In genomic region chr11:87114093-87114492, GRCh38 we compare ENCODE assay signal across 17 cellular contexts.
"Had no signal": no experiment of that assay in that cellular context is flagged by ENCODE, and none has a peak within 500 bp of the region (broad histone marks: within the 10 kb centered on the region; RNA-seq: fewer than 3 reads in every experiment).

No MANE protein-coding gene starts in this region.

- H3K27me3 Mint-ChIP-seq: activated naive CD8-positive, alpha-beta T cell treated with anti-CD3 and anti-CD28 coated beads, Interleukin-2, amount 50 U/mL, for 24 hours; stimulated activated naive B cell treated with anti-CD40 and anti-IgM and Interleukin-4, amounts not matched to agents 10 μg/mL and 1 μg/mL and 100 μg/mL, for 72 hours; type B pancreatic cell had no signal

- H3K9me3 Mint-ChIP-seq: natural killer cell; T-helper 1 cell treated with Interleukin-12 subunit alpha and Interleukin-12 subunit beta and Interleukin-4 antibody, amounts not matched to agents 30 μg/mL and 1 μg/mL, for 36 hours; WTC11 had no signal

- H3K4me1 Mint-ChIP-seq: activated naive CD8-positive, alpha-beta T cell treated with anti-CD3 and anti-CD28 coated beads, Interleukin-2, amount 50 U/mL, for 24 hours had no signal

- ATAC-seq: activated CD8-positive, alpha-beta T cell treated with anti-CD3 and anti-CD28 coated beads, Interleukin-2, amount 10 ng/mL, durations not matched to agents 7 days and 5 days; activated naive CD8-positive, alpha-beta T cell treated with anti-CD3 and anti-CD28 coated beads, Interleukin-2, amount 50 U/mL, for 24 hours; mucosa of descending colon; natural killer cell; sciatic nerve; stimulated activated naive B cell treated with anti-CD40 and anti-IgM and Interleukin-4, amounts not matched to agents 10 μg/mL and 1 μg/mL and 100 μg/mL, for 72 hours; WTC11 had no signal

- H3K36me3 Mint-ChIP-seq: natural killer cell, WTC11 had no signal

- H3K27ac Mint-ChIP-seq: activated CD8-positive, alpha-beta T cell treated with anti-CD3 and anti-CD28 coated beads, Interleukin-2, amount 10 ng/mL, durations not matched to agents 7 days and 5 days; activated naive CD8-positive, alpha-beta T cell treated with anti-CD3 and anti-CD28 coated beads, Interleukin-2, amount 50 U/mL, for 24 hours; stimulated activated naive B cell treated with anti-CD40 and anti-IgM and Interleukin-4, amounts not matched to agents 10 μg/mL and 1 μg/mL and 100 μg/mL, for 72 hours; T-helper 1 cell treated with Interleukin-12 subunit alpha and Interleukin-12 subunit beta and Interleukin-4 antibody, amounts not matched to agents 30 μg/mL and 1 μg/mL, for 36 hours; type B pancreatic cell; WTC11 had no signal

- DNase-seq: activated CD4-positive, alpha-beta T cell treated with anti-CD3 and anti-CD28 coated beads for 48 hours; activated CD8-positive, alpha-beta T cell treated with anti-CD3 and anti-CD28 coated beads, Interleukin-2, amount 10 ng/mL, durations not matched to agents 7 days and 5 days; activated naive CD4-positive, alpha-beta T cell treated with Interleukin-2 at 50 U/mL for 16 hours; activated naive CD8-positive, alpha-beta T cell treated with anti-CD3 and anti-CD28 coated beads, Interleukin-2, amount 50 U/mL, for 24 hours; brain microvascular endothelial cell; hippocampal formation; mucosa of descending colon; natural killer cell; spleen; stimulated activated CD4-positive, alpha-beta T cell treated with anti-CD3 and anti-CD28 coated beads, Interleukin-1b, Interleukin-23, amount 100 ng/mL, for 48 hours; stimulated activated naive B cell treated with anti-CD40 and anti-IgM and Interleukin-4, amounts not matched to agents 10 μg/mL and 1 μg/mL and 100 μg/mL, for 72 hours; substantia nigra had no signal

- H3K4me3 ChIP-seq: lung, mucosa of descending colon, spleen had no signal

- H3K4me3 Mint-ChIP-seq: activated CD8-positive, alpha-beta T cell treated with anti-CD3 and anti-CD28 coated beads, Interleukin-2, amount 10 ng/mL, durations not matched to agents 7 days and 5 days; activated naive CD8-positive, alpha-beta T cell treated with anti-CD3 and anti-CD28 coated beads, Interleukin-2, amount 50 U/mL, for 24 hours; natural killer cell; stimulated activated naive B cell treated with anti-CD40 and anti-IgM and Interleukin-4, amounts not matched to agents 10 μg/mL and 1 μg/mL and 100 μg/mL, for 72 hours; T-helper 1 cell treated with Interleukin-12 subunit alpha and Interleukin-12 subunit beta and Interleukin-4 antibody, amounts not matched to agents 30 μg/mL and 1 μg/mL, for 36 hours; type B pancreatic cell; WTC11 had no signal
